Comparison of ENCODE assay signal across 20 cellular contexts in genomic region chr1:54144366-54144765, GRCh38. TPM values are rescaled to one million over a fixed set of nuclear protein-coding genes. Genes with fewer than 3 reads are reported as not detected.
DNase-seq lines count a peak whose midpoint lies in the region; ATAC-seq and TF ChIP-seq lines count a peak whose summit lies in the region.
"Had no signal": no experiment of that assay in that cellular context is flagged by ENCODE, and none has a peak within 500 bp of the region (broad histone marks: within the 10 kb centered on the region; RNA-seq: fewer than 3 reads in every experiment).

No MANE protein-coding gene starts in this region.

- no peak overlapping the region for H3K4me3 Mint-ChIP-seq in chondrocyte (ENCODE audit: unreplicated experiment)
- H3K4me3 Mint-ChIP-seq: CD4-positive, alpha-beta T cell; CD8-positive, alpha-beta T cell had no signal

- H2BK12ac ChIP-seq in mesenchymal stem cell (ENCODE audit: low read length in 2 of 2) = no peak overlapping the region

- POLR2A ChIA-PET in HEK293 (lab: Yijun Ruan, JAX) = no interaction called here

- H2AK5ac ChIP-seq in mesenchymal stem cell (ENCODE audit: low read length, severe bottlenecking) = peak overlapping the region; percentile 9

- H3K23ac ChIP-seq in mesenchymal stem cell (ENCODE audit: low read length in 2 of 2) = no peak overlapping the region

- H3K4me3 ChIP-seq in HEK293 (ENCODE audit: low read depth, low read length) (no peak overlapping the region), mesenchymal stem cell (ENCODE audit: insufficient read depth in 1 of 2, low read depth in 1 of 2, low read length in 2 of 2) (no peak overlapping the region), spleen (no peak overlapping the region), right cardiac atrium (ENCODE audit: low read length) (no peak overlapping the region), prostate gland (no peak overlapping the region)
- H3K4me3 ChIP-seq: BLaER1 had no signal

- H3K27me3 ChIP-seq in mesenchymal stem cell (ENCODE audit: control insufficient read depth in 1 of 2, insufficient read depth in 1 of 2, low read length in 2 of 2) (peaks cover 14 to 22% of the 10 kb centered on the region in 2 experiments), spleen (replicated peaks in 1 of 7) (no peaks in the 10 kb centered on the region), right cardiac atrium (ENCODE audit: control insufficient read depth, insufficient read depth) (no peaks in the 10 kb centered on the region), prostate gland (replicated peaks; ENCODE audit: insufficient read depth) (no peaks in the 10 kb centered on the region)
- H3K27me3 ChIP-seq: BE2C, BLaER1 had no signal

- H3K36me3 ChIP-seq in HEK293 (ENCODE audit: control insufficient read depth in 2 of 2, insufficient read depth in 1 of 2, low read length in 2 of 2) (no peaks in the 10 kb centered on the region), mesenchymal stem cell (ENCODE audit: control insufficient read depth in 1 of 2, insufficient read depth in 2 of 2, low read depth in 1 of 2, low read length in 2 of 2) (no peaks in the 10 kb centered on the region), spleen (no peaks in the 10 kb centered on the region), prostate gland (no peaks in the 10 kb centered on the region)
- H3K36me3 ChIP-seq: BE2C, BLaER1 had no signal

- H3K9me3 ChIP-seq in HEK293 (ENCODE audit: control insufficient read depth, insufficient read depth, low read depth, low read length) (no peaks in the 10 kb centered on the region), mesenchymal stem cell (ENCODE audit: control insufficient read depth, low read length) (no peaks in the 10 kb centered on the region), spleen (no peaks in the 10 kb centered on the region), right cardiac atrium (ENCODE audit: control insufficient read depth, low read length) (no peaks in the 10 kb centered on the region), prostate gland (no peaks in the 10 kb centered on the region)
- H3K9me3 ChIP-seq: BE2C, BLaER1, Caco-2 had no signal

- H3K36me3 Mint-ChIP-seq in chondrocyte (ENCODE audit: low read depth) = no peaks in the 10 kb centered on the region
- H3K36me3 Mint-ChIP-seq: CD8-positive, alpha-beta T cell had no signal

- H3K9ac ChIP-seq in mesenchymal stem cell (ENCODE audit: low read length) = no peak overlapping the region
- H3K9ac ChIP-seq: BLaER1 had no signal

- H2BK15ac ChIP-seq in mesenchymal stem cell (ENCODE audit: low read depth, poor library complexity, severe bottlenecking) = no peak overlapping the region

- H3K27ac ChIP-seq in HEK293 (ENCODE audit: extremely low read depth, low read depth, low read length) = no peak overlapping the region
- H3K27ac ChIP-seq in mesenchymal stem cell (ENCODE audit: low read length, poor library complexity, severe bottlenecking) = no peak overlapping the region
- H3K27ac ChIP-seq in spleen = no peak overlapping the region
- H3K27ac ChIP-seq in right cardiac atrium (ENCODE audit: low read length) = no peak overlapping the region
- no peak overlapping the region for H3K27ac ChIP-seq in prostate gland
- H3K27ac ChIP-seq: BLaER1, C4-2B had no signal

- no peak overlapping the region for H2BK5ac ChIP-seq in mesenchymal stem cell (ENCODE audit: low read depth, low read length, poor library complexity, severe bottlenecking)

- H2AFZ ChIP-seq in mesenchymal stem cell (ENCODE audit: low read depth, low read length) = no peak overlapping the region

- 95% methylated on average over 11 of the region's 11 CpGs for WGBS in mesenchymal stem cell
- WGBS in spleen, 5 donors = 89 to 98% (median 93%) methylated on average over 9 to 11 of the region's 11 CpGs
- 96% methylated on average over 11 of the region's 11 CpGs for WGBS in right cardiac atrium
- WGBS in prostate gland = 95% methylated on average over 11 of the region's 11 CpGs

- no peak overlapping the region for H3K27ac Mint-ChIP-seq in chondrocyte (ENCODE audit: unreplicated experiment)
- H3K27ac Mint-ChIP-seq: CD4-positive, alpha-beta T cell; CD8-positive, alpha-beta T cell had no signal

- intact Hi-C loops in spleen (cut with DNase I; ENCODE audit: low total_unique reads) = no loop called here
- intact Hi-C loops in right cardiac atrium (cut with DNase I) = no loop called here
- intact Hi-C loops in prostate gland (cut with DNase I) = no loop called here

- no peak overlapping the region for H3K18ac ChIP-seq in mesenchymal stem cell (ENCODE audit: low read depth in 1 of 2, low read length in 2 of 2)

- H3K4me1 ChIP-seq in HEK293 (ENCODE audit: control insufficient read depth, insufficient read depth, low read length) (no peaks in the 10 kb centered on the region), mesenchymal stem cell (ENCODE audit: control insufficient read depth, insufficient read depth, low read depth, low read length) (no peaks in the 10 kb centered on the region), spleen (peaks cover 0 to 6% (median 0%) of the 10 kb centered on the region in 6 donors), right cardiac atrium (ENCODE audit: control insufficient read depth, insufficient read depth, low read length) (no peaks in the 10 kb centered on the region), prostate gland (replicated peaks) (no peaks in the 10 kb centered on the region)
- H3K4me1 ChIP-seq: BE2C, BLaER1, Caco-2 had no signal

- no peaks in the 10 kb centered on the region for H3K27me3 Mint-ChIP-seq in chondrocyte (ENCODE audit: low read depth)
- H3K27me3 Mint-ChIP-seq: CD4-positive, alpha-beta T cell had no signal

- no peak overlapping the region for H2BK120ac ChIP-seq in mesenchymal stem cell (ENCODE audit: low read depth, low read length)

- no peak for TF ChIP-seq POLR2A in spleen (IDR thresholded peaks at IDR 0.05)
- TF ChIP-seq POLR2A in prostate gland (IDR thresholded peaks at IDR 0.05) = no peak

- H3K14ac ChIP-seq in mesenchymal stem cell (ENCODE audit: low read length in 2 of 2) = no peak overlapping the region

- peak; percentile 68 for DNase-seq in chondrocyte (ENCODE audit: low spot score)
- DNase-seq in mesenchymal stem cell = no peak
- DNase-seq in spleen = peak; percentile 40
- no peak for DNase-seq in right cardiac atrium
- DNase-seq in prostate gland (ENCODE audit: low spot score) = no peak
- DNase-seq: 8988T; ACHN; BE2C; Caco-2; Calu3; CD4-positive, alpha-beta T cell; CD8-positive, alpha-beta T cell; DMS79 treated with DMSO at 0.1 percent for 48 hours; GF-D8 had no signal

- ATAC-seq in right cardiac atrium = no peak
- no peak for ATAC-seq in GM18870 (IDR thresholded peaks at IDR 0.05; ENCODE audit: unreplicated experiment)
- ATAC-seq: CD8-positive, alpha-beta T cell had no signal

- H3K4me2 ChIP-seq in mesenchymal stem cell (ENCODE audit: low read length, poor library complexity, severe bottlenecking) = no peak overlapping the region
- H3K4me2 ChIP-seq: BLaER1 had no signal

- peaks cover 12% of the 10 kb centered on the region for H3K4me1 Mint-ChIP-seq in chondrocyte (ENCODE audit: low read depth)

- no peak overlapping the region for H3K4ac ChIP-seq in mesenchymal stem cell (ENCODE audit: low read depth in 1 of 2, low read length in 2 of 2)

- H3K79me1 ChIP-seq in mesenchymal stem cell (replicated peaks; ENCODE audit: low read length, poor library complexity, severe bottlenecking) = no peaks in the 10 kb centered on the region

- TF ChIP-seq CTCF in HEK293 (tag by site-specific recombination; IDR thresholded peaks at IDR 0.05) (no peak), chondrocyte (IDR thresholded peaks at IDR 0.05) (no peak), spleen (IDR thresholded peaks at IDR 0.05 in 8 of 11, conservative IDR thresholded peaks at IDR 0.05 in 3 of 11) (no peak), prostate gland (IDR thresholded peaks at IDR 0.05) (no peak)

- CTCF ChIA-PET in HEK293 (lab: Yijun Ruan, JAX) = interaction anchor here (0.6 kb wide), 1 partner anchor 9 kb away, joined by 3 read pairs; no protein-coding TSS in a partner anchor

- H3K9me3 Mint-ChIP-seq in chondrocyte (ENCODE audit: low read depth) = no peaks in the 10 kb centered on the region
- H3K9me3 Mint-ChIP-seq: CD4-positive, alpha-beta T cell; CD8-positive, alpha-beta T cell had no signal

- no peak overlapping the region for H4K91ac ChIP-seq in mesenchymal stem cell (ENCODE audit: low read length)

- no peak overlapping the region for H4K8ac ChIP-seq in mesenchymal stem cell (ENCODE audit: low read length)

TF ChIP-seq in HEK293, 187 proteins besides CTCF, POLR2A, EP300 and RAD21:
- TF ChIP-seq ZNF785 (tag by site-specific recombination; IDR thresholded peaks at IDR 0.05) (no peak), SCRT2 (tag by site-specific recombination; IDR thresholded peaks at IDR 0.05) (peak; percentile 45; the same call in 1 of the 2 replicates)
TF ChIP-seq in HEK293: peak in this region for 1.

RNA-seq across cellular contexts. Expression of gene CDCP2, which starts 8.4 kb away (rescaled TPM):
- total RNA-seq in chondrocyte (not detected in 3 replicates), spleen (1 to 10 TPM in 2 of 7 donors, under 1 TPM in 5; 0.23 to 1.6 (median 0.85) TPM), right cardiac atrium (not detected), prostate gland (under 1 TPM in 1 of 2 donors, not detected in 1; 0.23 TPM)
- not detected for polyA plus RNA-seq in mesenchymal stem cell (2013, experiment 1 of 2)
- polyA plus RNA-seq in mesenchymal stem cell (2013, experiment 2 of 2) = not detected
- polyA plus RNA-seq in spleen (not detected), right cardiac atrium (not detected)
- total RNA-seq: A673; Caco-2; Calu3; CD4-positive, alpha-beta T cell; CD8-positive, alpha-beta T cell had no signal
- polyA plus RNA-seq: AG04450 had no signal

RNA-seq across cellular contexts. Expression of gene CYB5RL, which starts 55.5 kb away (rescaled TPM):
- 7.0 to 7.8 TPM (median 7.5 TPM) in 3 replicates for total RNA-seq in chondrocyte
- 4.3 TPM for polyA plus RNA-seq in mesenchymal stem cell (2013, experiment 1 of 2)
- 3.4 TPM for polyA plus RNA-seq in mesenchymal stem cell (2013, experiment 2 of 2)
- 10 to 100 TPM in 4 of 7 donors, 1 to 10 TPM in 3; 6.6 to 15.1 (median 11.0) TPM for total RNA-seq in spleen
- 1 to 10 TPM; 1.3 to 3.5 (median 1.5) TPM for polyA plus RNA-seq in spleen
- 1 to 10 TPM; 3.0 to 6.4 (median 5.5) TPM for total RNA-seq in right cardiac atrium
- polyA plus RNA-seq in right cardiac atrium = 3.2 TPM
- total RNA-seq in prostate gland = 10 to 100 TPM in 1 of 2 donors, 1 to 10 TPM in 1; 6.3 to 10.9 TPM

RNA-seq across cellular contexts. Expression of gene MRPL37, which starts 55.6 kb away (rescaled TPM):
- total RNA-seq in chondrocyte (66.0 to 66.9 TPM (median 66.3 TPM) in 3 replicates), spleen (10 to 100 TPM; 38.3 to 55.9 (median 50.1) TPM), right cardiac atrium (10 to 100 TPM; 53.1 to 57.1 (median 55.7) TPM), prostate gland (10 to 100 TPM; 73.7 to 91.5 TPM)
- 83.1 TPM for polyA plus RNA-seq in mesenchymal stem cell (2013, experiment 1 of 2)
- polyA plus RNA-seq in mesenchymal stem cell (2013, experiment 2 of 2) = 84.0 TPM
- polyA plus RNA-seq in spleen (10 to 100 TPM; 20.4 to 42.5 (median 38.4) TPM), right cardiac atrium (53.9 TPM)

Comparison
In these comparisons a context has a peak if more than half of its experiments do, and no peak if none do; other contexts are left out.
1. DNase-seq: peak in chondrocyte (single experiment) and spleen (single experiment); none in mesenchymal stem cell (single experiment), right cardiac atrium (0 of 3) and prostate gland (single experiment).